Comparison of ENCODE assay signal across 8 cellular contexts in the genomic region with DNA sequence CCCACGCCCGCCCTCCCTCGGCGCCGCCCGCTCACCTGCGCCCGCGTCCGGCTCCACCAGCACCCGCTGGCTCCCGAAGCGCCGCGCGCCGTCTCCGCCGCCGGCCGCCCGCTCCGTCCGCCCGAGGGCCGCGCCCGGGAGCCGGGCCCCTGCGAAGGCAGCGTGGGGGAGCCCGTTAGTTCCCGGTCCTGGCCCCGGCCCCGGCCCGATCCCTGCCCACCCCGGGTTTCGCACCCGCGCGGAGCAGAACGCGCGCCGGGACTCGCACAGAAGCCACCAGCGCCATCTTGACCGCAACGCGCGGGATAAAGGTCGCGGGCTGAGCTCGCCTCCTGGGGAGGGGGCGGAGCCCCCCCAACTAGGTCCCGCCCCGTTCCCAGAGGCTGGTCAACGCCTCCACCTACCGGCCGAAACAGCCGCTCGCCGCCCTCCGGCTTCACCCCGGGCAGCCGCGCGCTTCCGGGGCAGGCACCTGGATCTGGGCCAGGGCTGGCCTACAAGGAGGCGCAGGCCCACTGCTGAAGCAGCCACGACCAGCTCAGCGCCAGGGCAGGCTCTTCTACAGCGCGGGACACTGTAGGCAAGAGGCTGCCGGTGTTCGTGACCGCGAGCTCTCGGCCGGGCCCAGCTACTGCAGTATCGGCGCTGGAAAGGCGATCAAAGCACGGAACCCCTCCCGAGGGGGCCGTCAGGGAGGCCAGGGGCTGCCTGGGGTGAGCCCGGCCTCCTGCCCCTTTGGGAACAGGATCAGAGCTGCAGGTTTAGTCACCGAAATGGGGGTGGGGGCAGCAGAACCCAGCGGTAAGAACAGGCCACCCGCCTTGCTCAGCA. TPM values are rescaled to one million over a fixed set of nuclear protein-coding genes. Genes with fewer than 3 reads are reported as not detected.
A peak's percentile ranks its signal among the peaks of the same experiment; 100 is the strongest.
DNase-seq lines count a peak whose midpoint lies in the region; ATAC-seq and TF ChIP-seq lines count a peak whose summit lies in the region.

A gene with protein sequence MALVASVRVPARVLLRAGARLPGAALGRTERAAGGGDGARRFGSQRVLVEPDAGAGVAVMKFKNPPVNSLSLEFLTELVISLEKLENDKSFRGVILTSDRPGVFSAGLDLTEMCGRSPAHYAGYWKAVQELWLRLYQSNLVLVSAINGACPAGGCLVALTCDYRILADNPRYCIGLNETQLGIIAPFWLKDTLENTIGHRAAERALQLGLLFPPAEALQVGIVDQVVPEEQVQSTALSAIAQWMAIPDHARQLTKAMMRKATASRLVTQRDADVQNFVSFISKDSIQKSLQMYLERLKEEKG (minus strand): TSS at position 307 of the 831 bp plus-strand sequence. CDS start 21 bp downstream, at position 286.

- peak within 1 kb of the TSS; percentile 83 for H3K4me3 Mint-ChIP-seq in progenitor cell of endocrine pancreas (ENCODE audit: low read depth)

- no peaks in the 10 kb centered on the region for H3K27me3 Mint-ChIP-seq in progenitor cell of endocrine pancreas

- peak; percentile 89 for ATAC-seq in HG02642 (IDR thresholded peaks at IDR 0.05; ENCODE audit: poor library complexity, unreplicated experiment)
- ATAC-seq in left cardiac atrium: peak; percentile 97 to 98

- H3K27ac Mint-ChIP-seq in progenitor cell of endocrine pancreas: peak within 1 kb of the TSS; percentile 95

- intact Hi-C loops in T-helper 1 cell treated with Interleukin-12 subunit alpha and Interleukin-12 subunit beta and Interleukin-4 antibody, amounts not matched to agents 30 ng/mL and 1 ng/mL, for 36 hours (cut with micrococcal nuclease): loop anchor here (1.0 to 5.0 kb wide), 6 partner anchors 17 to 251 kb away; a partner anchor contains a TSS
- intact Hi-C loops in left cardiac atrium (cut with DNase I): no loop called here

- no peaks in the 10 kb centered on the region for H3K9me3 Mint-ChIP-seq in progenitor cell of endocrine pancreas (ENCODE audit: low read depth)

- peak; percentile 63 for TF ChIP-seq CTCF in GM12873 (IDR thresholded peaks at IDR 0.05; ENCODE audit: insufficient read depth, low read depth, low read length, missing control alignments)
- TF ChIP-seq CTCF in progenitor cell of endocrine pancreas (IDR thresholded peaks at IDR 0.05; ENCODE audit: unreplicated experiment): peak; percentile 63

- H3K36me3 Mint-ChIP-seq in progenitor cell of endocrine pancreas (ENCODE audit: insufficient read depth): peaks cover 18% of the 10 kb centered on the region

- peaks cover 7% of the 10 kb centered on the region for H3K4me1 Mint-ChIP-seq in progenitor cell of endocrine pancreas (ENCODE audit: low read depth)

- DNase-seq in NCI-H1417 treated with DMSO at 0.1 percent for 48 hours (lab: John Stamatoyannopoulos, UW) (peak; percentile 57), amniotic stem cell (lab: John Stamatoyannopoulos, UW) (peak; percentile 79), left cardiac atrium (peak; percentile 98), progenitor cell of endocrine pancreas (ENCODE audit: low spot score, unreplicated experiment) (peak; percentile 89), ureter (ENCODE audit: low spot score) (peak; percentile 96)

RNA-seq across cellular contexts. Expression of the gene that starts here (rescaled TPM):
- total RNA-seq in T-helper 1 cell treated with Interleukin-12 subunit alpha and Interleukin-12 subunit beta and Interleukin-4 antibody, amounts not matched to agents 30 ng/mL and 1 ng/mL, for 36 hours: 30.1 and 33.4 TPM in 2 replicates
- total RNA-seq in left cardiac atrium (100 to 1,000 TPM; 124 to 128 TPM), progenitor cell of endocrine pancreas (69.2 and 72.6 TPM in 2 replicates), ureter (47.8 TPM)

Comparison
In these comparisons a context has a peak if more than half of its experiments do, and no peak if none do; other contexts are left out.
1. Peak in every context shown above with its lines: DNase-seq and ATAC-seq.